In genomic region chr2:47039913-47040562, GRCh38 we compare ENCODE assay signal across 12 cellular contexts.
DNase-seq lines count a peak whose midpoint lies in the region; TF ChIP-seq lines count a peak whose summit lies in the region.
"Had no signal": no experiment of that assay in that cellular context is flagged by ENCODE, and none has a peak within 500 bp of the region (broad histone marks: within the 10 kb centered on the region; RNA-seq: fewer than 3 reads in every experiment).

No MANE protein-coding gene starts in this region.

- TF ChIP-seq CTCF in RWPE1 (conservative IDR thresholded peaks at IDR 0.05; ENCODE audit: low read depth) (no peak), sigmoid colon (IDR thresholded peaks at IDR 0.05) (no peak)

- no peak for DNase-seq in RWPE1 (ENCODE audit: low spot score)
- DNase-seq in hepatic stellate cell (ENCODE audit: low spot score): peak; percentile 65
- DNase-seq in sigmoid colon: no peak
- no peak for DNase-seq in DMS 273 treated with DMSO at 0.1 percent for 48 hours (lab: John Stamatoyannopoulos, UW)
- DNase-seq in activated T-cell treated with anti-CD3 and anti-CD28 coated beads, Interleukin-2, amount 50 U/mL, for 48 hours: no peak
- no peak for DNase-seq in NCI-H748 (lab: John Stamatoyannopoulos, UW; ENCODE audit: unreplicated experiment)
- DNase-seq in NCI-H146 (lab: John Stamatoyannopoulos, UW): no peak
- DNase-seq: activated CD8-positive, alpha-beta memory T cell treated with anti-CD3 and anti-CD28 coated beads for 24 hours; CD4-positive, CD25-positive, alpha-beta regulatory T cell; kidney glomerular epithelial cell; NCI-H2227 treated with DMSO at 0.1 percent for 48 hours had no signal

- H3K27me3 ChIP-seq in BLaER1 treated with 17β-estradiol and CSF1 and Interleukin-3, amounts not matched to agents 10 nM and 100 nM: no peaks in the 10 kb centered on the region
- H3K27me3 ChIP-seq in sigmoid colon: no peaks in the 10 kb centered on the region

- H3K9me3 ChIP-seq in BLaER1 treated with 17β-estradiol and CSF1 and Interleukin-3, amounts not matched to agents 10 nM and 100 nM (replicated peaks in 1 of 11): no peaks in the 10 kb centered on the region
- H3K9me3 ChIP-seq in sigmoid colon: no peaks in the 10 kb centered on the region

- no peak for TF ChIP-seq POLR2A in sigmoid colon (IDR thresholded peaks at IDR 0.05)

- H3K9ac ChIP-seq in BLaER1 treated with 17β-estradiol and CSF1 and Interleukin-3, amounts not matched to agents 10 nM and 100 nM: peak overlapping the region in 7 of 11 experiments; percentile 7 to 47 (median 31); a peak in 10 of 22 replicates

- no peak for TF ChIP-seq EP300 in sigmoid colon (IDR thresholded peaks at IDR 0.05)

- H3K4me1 ChIP-seq in BLaER1 treated with 17β-estradiol and CSF1 and Interleukin-3, amounts not matched to agents 10 nM and 100 nM: peaks cover 98 to 100% (median 99%) of the 10 kb centered on the region in 10 experiments
- peaks cover 0 to 89% (median 76%) of the 10 kb centered on the region in 4 donors for H3K4me1 ChIP-seq in sigmoid colon

- POLR2A ChIA-PET in RWPE1 (lab: Yijun Ruan, JAX; ENCODE audit: low non-redundant PET): no interaction called here

- CTCF ChIA-PET in RWPE1 (lab: Yijun Ruan, JAX): interaction anchor here (0.6 kb wide), 1 partner anchor 727 kb away, joined by 4 read pairs; no protein-coding TSS in a partner anchor

- intact Hi-C loops in sigmoid colon (cut with DNase I): no loop called here

- H3K27ac ChIP-seq in BLaER1 treated with 17β-estradiol and CSF1 and Interleukin-3, amounts not matched to agents 10 nM and 100 nM: peak overlapping the region in 10 of 11 experiments; percentile 12 to 97 (median 71); a peak in 17 of 22 replicates
- H3K27ac ChIP-seq in RWPE1: peak overlapping the region; percentile 62
- H3K27ac ChIP-seq in sigmoid colon: peak overlapping the region; percentile 83 to 97 (median 93)

- peaks cover 0 to 98% (median 0%) of the 10 kb centered on the region in 11 experiments; a peak in 5 of 22 replicates for H4K20me1 ChIP-seq in BLaER1 treated with 17β-estradiol and CSF1 and Interleukin-3, amounts not matched to agents 10 nM and 100 nM

- peak overlapping the region; percentile 83 to 98 (median 94) for H3K4me2 ChIP-seq in BLaER1 treated with 17β-estradiol and CSF1 and Interleukin-3, amounts not matched to agents 10 nM and 100 nM

- no peak overlapping the region for H3K4me3 ChIP-seq in BLaER1 treated with 17β-estradiol and CSF1 and Interleukin-3, amounts not matched to agents 10 nM and 100 nM
- no peak overlapping the region for H3K4me3 ChIP-seq in sigmoid colon

- WGBS in sigmoid colon, 2 donors: 87 to 89% methylated on average over 17 of the region's 17 CpGs

- H3K36me3 ChIP-seq in BLaER1 treated with 17β-estradiol and CSF1 and Interleukin-3, amounts not matched to agents 10 nM and 100 nM: peaks cover 30 to 76% (median 59%) of the 10 kb centered on the region in 11 experiments
- H3K36me3 ChIP-seq in sigmoid colon: peaks cover 0 to 4% (median 0%) of the 10 kb centered on the region in 4 donors
